In the genomic region with DNA sequence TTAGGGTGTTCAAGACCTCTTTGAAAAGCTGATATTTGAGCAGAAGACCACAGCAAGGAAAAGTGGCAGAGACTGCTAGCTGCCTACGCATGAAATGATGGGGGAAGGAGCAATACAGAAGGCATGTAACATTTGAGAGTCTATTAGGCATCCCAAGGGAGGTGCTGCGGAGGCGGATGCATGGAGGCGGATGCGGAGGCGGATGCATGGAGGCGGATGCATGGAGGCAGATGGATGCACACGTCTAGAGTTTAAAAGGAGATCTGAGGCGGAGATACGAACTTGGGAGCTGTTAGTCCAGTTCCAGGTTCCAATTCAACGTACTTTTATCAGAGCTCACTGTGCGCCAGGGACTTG, we compare ENCODE assay signal across 8 cellular contexts. TPM values are rescaled to one million over a fixed set of nuclear protein-coding genes. Genes with fewer than 3 reads are reported as not detected.
A peak's percentile ranks its signal among the peaks of the same experiment; 100 is the strongest.
DNase-seq lines count a peak whose midpoint lies in the region; ATAC-seq and TF ChIP-seq lines count a peak whose summit lies in the region.

No MANE protein-coding gene starts in this region.

- no peak overlapping the region for H2AK5ac ChIP-seq in mesenchymal stem cell (ENCODE audit: low read length, severe bottlenecking)

- peaks cover 12 to 22% of the 10 kb centered on the region in 2 donors for H3K36me3 Mint-ChIP-seq in CD14-positive monocyte

- H3K4me3 Mint-ChIP-seq in CD14-positive monocyte, result peak overlapping the region; percentile 86 to 95

- H2BK15ac ChIP-seq in mesenchymal stem cell (ENCODE audit: low read depth, poor library complexity, severe bottlenecking), result peak overlapping the region; percentile 9

- no peaks in the 10 kb centered on the region for H3K9me3 ChIP-seq in KOPT-K1 (ENCODE audit: insufficient read depth, low read length, poor library complexity, severe bottlenecking)
- no peaks in the 10 kb centered on the region for H3K9me3 ChIP-seq in duodenal mucosa (ENCODE audit: control insufficient read depth in 1 of 2, low read length in 2 of 2)
- no peaks in the 10 kb centered on the region for H3K9me3 ChIP-seq in mesenchymal stem cell (ENCODE audit: control insufficient read depth, low read length)
- no peaks in the 10 kb centered on the region for H3K9me3 ChIP-seq in subcutaneous abdominal adipose tissue (ENCODE audit: control insufficient read depth in 5 of 5, low read length in 5 of 5)

- H2BK12ac ChIP-seq in mesenchymal stem cell (ENCODE audit: low read length in 2 of 2), result no peak overlapping the region

- H3K27me3 ChIP-seq in duodenal mucosa (ENCODE audit: control insufficient read depth in 1 of 2, insufficient read depth in 2 of 2, low read length in 2 of 2), result no peaks in the 10 kb centered on the region
- no peaks in the 10 kb centered on the region for H3K27me3 ChIP-seq in mesenchymal stem cell (ENCODE audit: control insufficient read depth in 1 of 2, insufficient read depth in 1 of 2, low read length in 2 of 2)
- no peaks in the 10 kb centered on the region for H3K27me3 ChIP-seq in subcutaneous abdominal adipose tissue (ENCODE audit: control insufficient read depth in 5 of 5, insufficient read depth in 4 of 5, low read length in 5 of 5)

- H3K36me3 ChIP-seq in KOPT-K1 (ENCODE audit: insufficient read depth, low read length), result peaks cover 30% of the 10 kb centered on the region
- peaks cover 0 to under 1% of the 10 kb centered on the region in 2 donors for H3K36me3 ChIP-seq in duodenal mucosa (ENCODE audit: control insufficient read depth in 1 of 2, insufficient read depth in 2 of 2, low read length in 2 of 2)
- H3K36me3 ChIP-seq in mesenchymal stem cell (ENCODE audit: control insufficient read depth in 1 of 2, insufficient read depth in 2 of 2, low read depth in 1 of 2, low read length in 2 of 2), result peaks cover 6 to 13% of the 10 kb centered on the region in 2 experiments
- H3K36me3 ChIP-seq in subcutaneous abdominal adipose tissue (ENCODE audit: control insufficient read depth in 5 of 5, insufficient read depth in 5 of 5, low read length in 5 of 5), result peaks cover 2 to 10% (median 6%) of the 10 kb centered on the region in 5 donors

- H3K27ac ChIP-seq in KOPT-K1 (ENCODE audit: low read depth, low read length, poor library complexity, severe bottlenecking), result peak overlapping the region; percentile 86
- H3K27ac ChIP-seq in duodenal mucosa (ENCODE audit: low read depth, low read length), result peak overlapping the region; percentile 95
- peak overlapping the region; percentile 62 for H3K27ac ChIP-seq in mesenchymal stem cell (ENCODE audit: low read length, poor library complexity, severe bottlenecking)
- H3K27ac ChIP-seq in subcutaneous abdominal adipose tissue (ENCODE audit: low read depth, low read length), result peak overlapping the region; percentile 90

- H3K79me1 ChIP-seq in mesenchymal stem cell (replicated peaks; ENCODE audit: low read length, poor library complexity, severe bottlenecking), result peaks cover 7% of the 10 kb centered on the region

- H3K27ac Mint-ChIP-seq in CD14-positive monocyte, result peak overlapping the region; percentile 97 to 100 (median 99)

- peaks cover 35% of the 10 kb centered on the region for H3K4me1 Mint-ChIP-seq in CD14-positive monocyte

- WGBS in mesenchymal stem cell, result under 1% methylated on average over 12 of the region's 12 CpGs

- peaks cover 0 to 3% (median 2%) of the 10 kb centered on the region in 3 donors for H3K27me3 Mint-ChIP-seq in CD14-positive monocyte (ENCODE audit: low read depth in 3 of 3)

- peak overlapping the region; percentile 3 to 26 for H3K4ac ChIP-seq in mesenchymal stem cell (ENCODE audit: low read depth in 1 of 2, low read length in 2 of 2)

- ATAC-seq in GM19372 (IDR thresholded peaks at IDR 0.05; ENCODE audit: low read depth, unreplicated experiment), result peak; percentile 6

- H4K8ac ChIP-seq in mesenchymal stem cell (ENCODE audit: low read length), result peak overlapping the region; percentile 71

- DNase-seq in CD14-positive monocyte (ENCODE audit: low spot score), result no peak
- DNase-seq in SW480 (ENCODE audit: low spot score), result peak; percentile 28
- DNase-seq in mesenchymal stem cell, result peak; percentile 77
- no peak for DNase-seq in SHP77 treated with DMSO at 0.1 percent for 48 hours (lab: John Stamatoyannopoulos, UW)

- H3K4me3 ChIP-seq in duodenal mucosa (ENCODE audit: low read depth in 1 of 2, low read length in 2 of 2), result peak overlapping the region; percentile 89 to 96
- peak overlapping the region; percentile 66 to 89 for H3K4me3 ChIP-seq in mesenchymal stem cell (ENCODE audit: insufficient read depth in 1 of 2, low read depth in 1 of 2, low read length in 2 of 2)
- H3K4me3 ChIP-seq in subcutaneous abdominal adipose tissue (ENCODE audit: low read depth in 1 of 5, low read length in 5 of 5), result peak overlapping the region; percentile 80 to 97 (median 88)

- H3K23ac ChIP-seq in mesenchymal stem cell (ENCODE audit: low read length in 2 of 2), result no peak overlapping the region

- H2BK5ac ChIP-seq in mesenchymal stem cell (ENCODE audit: low read depth, low read length, poor library complexity, severe bottlenecking), result no peak overlapping the region

- peak overlapping the region; percentile 35 for H2BK120ac ChIP-seq in mesenchymal stem cell (ENCODE audit: low read depth, low read length)

- peak overlapping the region; percentile 95 for H4K91ac ChIP-seq in mesenchymal stem cell (ENCODE audit: low read length)

- H3K14ac ChIP-seq in mesenchymal stem cell (ENCODE audit: low read length in 2 of 2), result no peak overlapping the region

- H3K9ac ChIP-seq in duodenal mucosa (ENCODE audit: low read depth in 1 of 2, low read length in 2 of 2) (peak overlapping the region; percentile 90 to 91), mesenchymal stem cell (ENCODE audit: low read length) (peak overlapping the region; percentile 93), subcutaneous abdominal adipose tissue (ENCODE audit: low read length in 5 of 5) (peak overlapping the region; percentile 49 to 92 (median 85))

- intact Hi-C loops in CD14-positive monocyte (cut with micrococcal nuclease), result loop anchor here in 1 of 2 donors (5.0 kb wide), 3 partner anchors 38 to 548 kb away; partner anchors contain the start of genes ATP5PB and WDR77

- H3K4me1 ChIP-seq in duodenal mucosa (ENCODE audit: control insufficient read depth in 1 of 2, insufficient read depth in 2 of 2, low read length in 2 of 2) (peaks cover 24 to 33% of the 10 kb centered on the region in 2 donors), mesenchymal stem cell (ENCODE audit: control insufficient read depth, insufficient read depth, low read depth, low read length) (peaks cover 3% of the 10 kb centered on the region), subcutaneous abdominal adipose tissue (ENCODE audit: control insufficient read depth in 5 of 5, insufficient read depth in 5 of 5, low read length in 5 of 5) (peaks cover 0 to 26% (median 21%) of the 10 kb centered on the region in 5 donors)

- H3K18ac ChIP-seq in mesenchymal stem cell (ENCODE audit: low read depth in 1 of 2, low read length in 2 of 2), result peak overlapping the region; percentile 64 to 73

- H3K4me2 ChIP-seq in mesenchymal stem cell (ENCODE audit: low read length, poor library complexity, severe bottlenecking), result peak overlapping the region; percentile 70

- TF ChIP-seq CTCF in CD14-positive monocyte (IDR thresholded peaks at IDR 0.05), result no peak

- peak overlapping the region; percentile 16 for H2AFZ ChIP-seq in mesenchymal stem cell (ENCODE audit: low read depth, low read length)

- H3K9me3 Mint-ChIP-seq in CD14-positive monocyte, result peaks cover 0 to 1% (median 0%) of the 10 kb centered on the region in 7 donors

RNA-seq across cellular contexts. Expression of gene DDX20, which starts 0.8 kb away (rescaled TPM):
- polyA plus RNA-seq in CD14-positive monocyte, result 1 to 10 TPM; 3.1 to 4.0 TPM
- 8.2 TPM for polyA plus RNA-seq in mesenchymal stem cell (2013, experiment 1 of 2)
- 9.0 TPM for polyA plus RNA-seq in mesenchymal stem cell (2013, experiment 2 of 2)

RNA-seq across cellular contexts. Expression of gene INKA2, which starts 15.7 kb away (rescaled TPM):
- 1 to 10 TPM; 1.8 to 2.0 TPM for polyA plus RNA-seq in CD14-positive monocyte
- 4.3 TPM for polyA plus RNA-seq in mesenchymal stem cell (2013, experiment 1 of 2)
- 3.7 TPM for polyA plus RNA-seq in mesenchymal stem cell (2013, experiment 2 of 2)

Comparison
In these comparisons a context has a peak if more than half of its experiments do, and no peak if none do; other contexts are left out.
1. DNase-seq: peak in SW480 (single experiment) and mesenchymal stem cell (single experiment); none in CD14-positive monocyte (single experiment) and SHP77 treated with DMSO at 0.1 percent for 48 hours (single experiment).
2. Peak in every context shown above with its lines, with median percentiles within 50 percentile points of each other: H3K27ac ChIP-seq, H3K4me3 ChIP-seq and H3K9ac ChIP-seq.